34 cellular contexts compared by ENCODE assay signal in genomic region chr6:29905286-29905685, GRCh38.
"Had no signal": no experiment of that assay in that cellular context is flagged by ENCODE, and none has a peak within 500 bp of the region (broad histone marks: within the 10 kb centered on the region; RNA-seq: fewer than 3 reads in every experiment).

No MANE protein-coding gene starts in this region.

- H3K27ac ChIP-seq: KMS-11 had no signal

- H3K27me3 ChIP-seq: MG63 had no signal

- DNase-seq: Karpas-422, Kasumi-1, MG63, MM.1S, MV-4-11, NCI-H1048, NCI-H1092, NCI-H1092 treated with DMSO at 0.1 percent for 48 hours, NCI-H1105, NCI-H1105 treated with DMSO at 0.1 percent for 48 hours, NCI-H1417, NCI-H1417 treated with DMSO at 0.1 percent for 48 hours, NCI-H1436, NCI-H1436 treated with DMSO at 0.1 percent for 48 hours, NCI-H146, NCI-H1694, NCI-H1694 treated with DMSO at 0.1 percent for 48 hours, NCI-H187, NCI-H187 treated with DMSO at 0.1 percent for 48 hours, NCI-H1930, NCI-H2029, NCI-H2029 treated with DMSO at 0.1 percent for 48 hours, NCI-H2081, NCI-H2081 treated with DMSO at 0.1 percent for 48 hours, NCI-H2107, NCI-H2171, NCI-H2171 treated with DMSO at 0.1 percent for 48 hours, NCI-H2227 treated with DMSO at 0.1 percent for 48 hours, NCI-H226, NCI-H345, NCI-H446, NCI-H446 treated with DMSO at 0.1 percent for 48 hours, NCI-H510A had no signal

- H3K4me3 ChIP-seq: MG63 had no signal

- H3K36me3 ChIP-seq: MG63 had no signal

- H3K9me3 ChIP-seq: MG63 had no signal
